8 cellular contexts compared by ENCODE assay signal in the genomic region with DNA sequence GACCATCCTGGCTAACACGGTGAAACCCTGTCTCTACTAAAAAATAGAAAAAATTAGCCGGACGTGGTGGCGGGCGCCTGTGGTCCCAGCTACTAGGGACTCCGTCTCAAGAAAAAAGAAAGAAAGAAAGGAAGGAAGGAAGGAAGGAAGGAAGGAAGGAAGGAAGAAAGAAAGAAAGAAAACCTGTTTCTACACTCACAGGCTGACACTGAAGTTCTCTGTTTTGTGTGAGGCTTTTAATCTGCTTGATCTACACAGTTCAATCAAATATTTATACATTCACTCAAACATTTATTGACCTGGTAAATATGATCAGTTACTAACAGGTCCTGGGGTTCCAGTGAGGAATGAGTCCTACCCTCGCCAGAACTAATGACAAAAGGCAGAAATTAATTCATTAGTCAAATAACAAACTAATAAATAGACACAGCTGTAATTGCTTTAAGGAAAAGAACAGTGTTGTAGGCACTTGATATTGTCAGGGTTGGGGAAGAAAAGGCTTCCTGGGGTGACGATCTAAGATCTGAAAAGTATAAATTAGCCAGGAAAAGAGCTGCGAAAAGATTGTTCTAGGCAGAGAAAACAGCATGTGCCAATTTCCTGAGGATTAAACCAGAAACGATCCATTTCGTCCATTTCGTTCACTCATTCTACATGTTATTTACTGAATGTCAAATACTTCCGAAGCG. TPM values are rescaled to one million over a fixed set of nuclear protein-coding genes. Genes with fewer than 3 reads are reported as not detected.
A peak's percentile ranks its signal among the peaks of the same experiment; 100 is the strongest.
DNase-seq lines count a peak whose midpoint lies in the region; ATAC-seq, FAIRE-seq and TF ChIP-seq lines count a peak whose summit lies in the region.

No MANE protein-coding gene starts in this region.

- no peaks in the 10 kb centered on the region for H3K9me3 ChIP-seq in GM23248 (ENCODE audit: low read depth)
- no peaks in the 10 kb centered on the region for H3K9me3 ChIP-seq in SU-DHL-6 (ENCODE audit: insufficient read depth, low read length)
- H3K9me3 ChIP-seq in gastrocnemius medialis = no peaks in the 10 kb centered on the region

- H3K4me2 ChIP-seq in GM23248 (ENCODE audit: unreplicated experiment) (peak overlapping the region; percentile 92), SU-DHL-6 (ENCODE audit: low read depth, low read length, poor library complexity, severe bottlenecking) (peak overlapping the region; percentile 84)

- H3F3A ChIP-seq in GM23248 (ENCODE audit: insufficient read depth) (peaks cover 12% of the 10 kb centered on the region), SU-DHL-6 (ENCODE audit: insufficient read depth) (peaks cover 8% of the 10 kb centered on the region; the same call in 1 of the 2 replicates)

- no peak for TF ChIP-seq CTCF in SU-DHL-6 (IDR thresholded peaks at IDR 0.05; ENCODE audit: insufficient read depth, low read length, poor library complexity, severe bottlenecking)
- TF ChIP-seq CTCF in fibroblast of mammary gland (conservative IDR thresholded peaks at IDR 0.05; ENCODE audit: control insufficient read depth, insufficient read depth, low read depth, low read length) = no peak
- TF ChIP-seq CTCF in gastrocnemius medialis (IDR thresholded peaks at IDR 0.05 in 4 of 5, conservative IDR thresholded peaks at IDR 0.05 in 1 of 5) = no peak

- H3K4me3 ChIP-seq in GM23248 (peak overlapping the region; percentile 79), SU-DHL-6 (ENCODE audit: insufficient read depth, low read length, poor library complexity, severe bottlenecking) (peak overlapping the region; percentile 59), fibroblast of mammary gland (ENCODE audit: control insufficient read depth, low read depth, low read length) (peak overlapping the region; percentile 50), gastrocnemius medialis (peak overlapping the region; percentile 28 to 77 (median 48))

- H3K9ac ChIP-seq in GM23248 = peak overlapping the region; percentile 86
- peak overlapping the region; percentile 99 for H3K9ac ChIP-seq in SU-DHL-6 (ENCODE audit: low read length)

- intact Hi-C loops in gastrocnemius medialis (cut with DNase I; ENCODE audit: low total_unique reads) = loop anchor here (2.0 to 10.0 kb wide), 6 partner anchors 47 to 337 kb away; partner anchors contain the start of genes PLIN5, UBXN6, YJU2 and ZBTB7A

- H4K20me1 ChIP-seq in GM23248 (ENCODE audit: insufficient read depth) (no peaks in the 10 kb centered on the region), SU-DHL-6 (ENCODE audit: low read depth, low read length) (peaks cover 10% of the 10 kb centered on the region; the same call in 1 of the 2 replicates)

- in situ Hi-C loops in GM23248 (cut with MboI) (no loop called here), gastrocnemius medialis (cut with MboI; ENCODE audit: low sequenced_read_pairs in 4 of 4) (loop anchor here in 1 of 4 donors (25.0 kb wide), 1 partner anchor 139 kb away; no protein-coding TSS in a partner anchor)

- H3K9me2 ChIP-seq in GM23248 (ENCODE audit: insufficient read depth) (no peaks in the 10 kb centered on the region), SU-DHL-6 (replicated peaks; ENCODE audit: insufficient read depth, low read length) (no peaks in the 10 kb centered on the region)

- H3K27me3 ChIP-seq in GM23248 (replicated peaks; ENCODE audit: insufficient read depth) (no peaks in the 10 kb centered on the region), SU-DHL-6 (ENCODE audit: low read length) (no peaks in the 10 kb centered on the region), gastrocnemius medialis (no peaks in the 10 kb centered on the region)

- H3K4me1 ChIP-seq in GM23248 (ENCODE audit: insufficient read depth) = peaks cover 45% of the 10 kb centered on the region
- peaks cover 34 to 44% of the 10 kb centered on the region in 2 donors for H3K4me1 ChIP-seq in gastrocnemius medialis

- H2AFZ ChIP-seq in GM23248 (peak overlapping the region; percentile 90), SU-DHL-6 (ENCODE audit: low read depth, low read length, severe bottlenecking) (no peak overlapping the region)

- H3K79me2 ChIP-seq in GM23248 (ENCODE audit: insufficient read depth) (peaks cover 81% of the 10 kb centered on the region), SU-DHL-6 (ENCODE audit: insufficient read depth, low read length) (peaks cover 76% of the 10 kb centered on the region)

- H3K36me3 ChIP-seq in GM23248 (ENCODE audit: low read depth) = no peaks in the 10 kb centered on the region; the same call in 1 of the 2 replicates
- peaks cover 13% of the 10 kb centered on the region; the same call in 1 of the 2 replicates for H3K36me3 ChIP-seq in SU-DHL-6 (ENCODE audit: low read length)
- no peaks in the 10 kb centered on the region for H3K36me3 ChIP-seq in gastrocnemius medialis

- TF ChIP-seq POLR2A in gastrocnemius medialis (IDR thresholded peaks at IDR 0.05) = no peak

- ATAC-seq in gastrocnemius medialis = no peak
- no peak for ATAC-seq in HG02885 (IDR thresholded peaks at IDR 0.05; ENCODE audit: poor library complexity, unreplicated experiment)

- WGBS in GM23248 (ENCODE audit: low coverage in 1 of 2, low lambda C conversion rate in 2 of 2, missing lambda C conversion rate in 2 of 2), 2 experiments = 19 to 20% methylated on average over 14 of the region's 14 CpGs

- DNase-seq in GM23248 = no peak
- no peak for DNase-seq in fibroblast of mammary gland (ENCODE audit: low read depth)
- no peak for DNase-seq in gastrocnemius medialis
- DNase-seq in SK-N-DZ (ENCODE audit: low spot score) = no peak
- no peak for DNase-seq in GM19240 (ENCODE audit: insufficient read length, low spot score)
- DNase-seq in frontal cortex (ENCODE audit: low spot score in 2 of 2) = no peak

- H3K27ac ChIP-seq in GM23248 = peak overlapping the region; percentile 86
- peak overlapping the region; percentile 62 for H3K27ac ChIP-seq in SU-DHL-6 (ENCODE audit: low read depth, low read length)
- peak overlapping the region; percentile 91 to 95 (median 94) for H3K27ac ChIP-seq in gastrocnemius medialis

- no peak for FAIRE-seq in frontal cortex (lab: Jason Lieb, UNC)

RNA-seq across cellular contexts. Expression of gene CHAF1A, which starts 0.8 kb away (rescaled TPM):
- total RNA-seq in GM23248 (2014; rRNA removed; shearing (Covaris generic)) = 9.1 and 11.6 TPM in 2 replicates
- polyA plus RNA-seq in GM23248 (2016; fragmentation: Nextera tagmentation; extraction: Ambion mirVana) = 11.9 and 12.6 TPM in 2 replicates
- 10 to 100 TPM in 2 of 4 donors, 1 to 10 TPM in 2; 7.3 to 15.8 (median 9.7) TPM for total RNA-seq in gastrocnemius medialis
- polyA plus RNA-seq in SK-N-DZ (2014; cell fraction: cytosol; rRNA removed) = 44.2 and 55.5 TPM in 2 replicates
- 54.0 and 71.2 TPM in 2 replicates for polyA plus RNA-seq in SK-N-DZ (2014; cell fraction: nucleus; rRNA removed)
- total RNA-seq in frontal cortex = 11.8 TPM

RNA-seq across cellular contexts. Expression of gene SH3GL1, which starts 1.3 kb away (rescaled TPM):
- 114 and 141 TPM in 2 replicates for total RNA-seq in GM23248 (2014; rRNA removed; shearing (Covaris generic))
- 151 and 159 TPM in 2 replicates for polyA plus RNA-seq in GM23248 (2016; fragmentation: Nextera tagmentation; extraction: Ambion mirVana)
- 10 to 100 TPM; 11.6 to 19.4 (median 15.8) TPM for total RNA-seq in gastrocnemius medialis
- 47.0 and 62.2 TPM in 2 replicates for polyA plus RNA-seq in SK-N-DZ (2014; cell fraction: cytosol; rRNA removed)
- polyA plus RNA-seq in SK-N-DZ (2014; cell fraction: nucleus; rRNA removed) = 41.5 and 42.2 TPM in 2 replicates
- total RNA-seq in frontal cortex = 17.5 TPM

RNA-seq across cellular contexts. Expression of gene UBXN6, which starts 56.0 kb away (rescaled TPM):
- total RNA-seq in GM23248 (2014; rRNA removed; shearing (Covaris generic)) = 113 and 118 TPM in 2 replicates
- polyA plus RNA-seq in GM23248 (2016; fragmentation: Nextera tagmentation; extraction: Ambion mirVana) = 45.8 and 48.8 TPM in 2 replicates
- total RNA-seq in gastrocnemius medialis = 100 to 1,000 TPM in 3 of 4 donors, 10 to 100 TPM in 1; 93.8 to 230 (median 114) TPM
- polyA plus RNA-seq in SK-N-DZ (2014; cell fraction: cytosol; rRNA removed) = 45.3 and 50.1 TPM in 2 replicates
- polyA plus RNA-seq in SK-N-DZ (2014; cell fraction: nucleus; rRNA removed) = 41.8 and 100 TPM in 2 replicates
- total RNA-seq in frontal cortex = 91.3 TPM

RNA-seq across cellular contexts. Expression of gene MPND, which starts 58.3 kb away (rescaled TPM):
- 3.0 and 6.2 TPM in 2 replicates for total RNA-seq in GM23248 (2014; rRNA removed; shearing (Covaris generic))
- 5.0 and 8.4 TPM in 2 replicates for polyA plus RNA-seq in GM23248 (2016; fragmentation: Nextera tagmentation; extraction: Ambion mirVana)
- 1 to 10 TPM; 2.7 to 3.1 (median 3.0) TPM for total RNA-seq in gastrocnemius medialis
- polyA plus RNA-seq in SK-N-DZ (2014; cell fraction: cytosol; rRNA removed) = 8.7 and 15.5 TPM in 2 replicates
- polyA plus RNA-seq in SK-N-DZ (2014; cell fraction: nucleus; rRNA removed) = 14.1 and 19.4 TPM in 2 replicates
- total RNA-seq in frontal cortex = 18.8 TPM
